ENCODE assay signal across 8 cellular contexts in genomic region chr11:66126808-66127555, GRCh38. TPM values are rescaled to one million over a fixed set of nuclear protein-coding genes. Genes with fewer than 3 reads are reported as not detected.
DNase-seq lines count a peak whose midpoint lies in the region; ATAC-seq and TF ChIP-seq lines count a peak whose summit lies in the region.

No MANE protein-coding gene starts in this region.

- DNase-seq in GM12865 (ENCODE audit: low read depth), result peak; percentile 84
- peak; percentile 43 for DNase-seq in activated CD4-positive, CD25-positive, alpha-beta regulatory T cell treated with anti-CD3 and anti-CD28 coated beads, Interleukin-2, amount 50 U/mL, for 72 hours
- DNase-seq in cerebellar cortex (ENCODE audit: low spot score), result peak; percentile 64
- DNase-seq in lung microvascular endothelial cell (ENCODE audit: low read depth in 2 of 2), result peak; percentile 32 to 79
- DNase-seq in stimulated activated CD4-positive, alpha-beta T cell treated with anti-CD3 and anti-CD28 coated beads, TNF-alpha, amount 100 ng/mL, for 4 hours (ENCODE audit: low read depth in 3 of 3), result peak; percentile 29 to 32 (median 32)
- no peak for DNase-seq in amniotic stem cell (lab: John Stamatoyannopoulos, UW)

- no peak for TF ChIP-seq RAD21 in Ishikawa (IDR thresholded peaks at IDR 0.05; ENCODE audit: low read depth)

- peak overlapping the region; percentile 38 for H3K4me3 ChIP-seq in GM12865 (ENCODE audit: low read depth, low read length)

- no peak for ATAC-seq in GM19328 (IDR thresholded peaks at IDR 0.05; ENCODE audit: unreplicated experiment)

- TF ChIP-seq CTCF in GM12865 (IDR thresholded peaks at IDR 0.05; ENCODE audit: insufficient read depth, low read depth, low read length, missing control alignments), result no peak

- no peak for TF ChIP-seq EP300 in Ishikawa (IDR thresholded peaks at IDR 0.05; ENCODE audit: borderline replicate concordance)

TF ChIP-seq in Ishikawa, 13 proteins besides CTCF, POLR2A, EP300 and RAD21:
- TF ChIP-seq FOXM1 (IDR thresholded peaks at IDR 0.05; ENCODE audit: borderline replicate concordance, low read depth) (no peak), EGR1 (IDR thresholded peaks at IDR 0.05) (peak; percentile 26; the same call in 1 of the 2 replicates)

RNA-seq across cellular contexts. Expression of gene PACS1, which starts 56.9 kb away (rescaled TPM):
- 17.2 and 22.6 TPM in 2 replicates for total RNA-seq in lung microvascular endothelial cell
